In genomic region chr14:69716483-69717187, GRCh38 we compare ENCODE assay signal across 8 cellular contexts. TPM values are rescaled to one million over a fixed set of nuclear protein-coding genes. Genes with fewer than 3 reads are reported as not detected.
DNase-seq lines count a peak whose midpoint lies in the region; ATAC-seq and TF ChIP-seq lines count a peak whose summit lies in the region.

No MANE protein-coding gene starts in this region.

- no peaks in the 10 kb centered on the region for H4K20me1 ChIP-seq in hepatocyte (ENCODE audit: insufficient read depth, poor library complexity, severe bottlenecking)

- H3K4me2 ChIP-seq in hepatocyte, result no peak overlapping the region

- no peaks in the 10 kb centered on the region for H3K36me3 ChIP-seq in hepatocyte (replicated peaks; ENCODE audit: insufficient read depth, low read depth)
- H3K36me3 ChIP-seq in suprapubic skin, result peaks cover 2% of the 10 kb centered on the region

- H3K27ac Mint-ChIP-seq in activated naive CD4-positive, alpha-beta T cell treated with anti-CD3 and anti-CD28 coated beads, Interleukin-2, amount 50 U/mL, for 24 hours, result peak overlapping the region; percentile 1

- 78% methylated on average over 5 of the region's 5 CpGs for WGBS in hepatocyte (ENCODE audit: low lambda C conversion rate, missing lambda C conversion rate)
- WGBS in suprapubic skin, result 41% methylated on average over 5 of the region's 5 CpGs
- WGBS in lower leg skin, 2 donors, result 45 to 50% methylated on average over 5 of the region's 5 CpGs

- H3K9me3 Mint-ChIP-seq in activated naive CD4-positive, alpha-beta T cell treated with anti-CD3 and anti-CD28 coated beads, Interleukin-2, amount 50 U/mL, for 24 hours, result no peaks in the 10 kb centered on the region

- H3K79me2 ChIP-seq in hepatocyte, result no peaks in the 10 kb centered on the region

- H3K27ac ChIP-seq in hepatocyte (peak overlapping the region; percentile 52), suprapubic skin (peak overlapping the region; percentile 57)

- H3K27me3 Mint-ChIP-seq in activated naive CD4-positive, alpha-beta T cell treated with anti-CD3 and anti-CD28 coated beads, Interleukin-2, amount 50 U/mL, for 24 hours, result no peaks in the 10 kb centered on the region

- TF ChIP-seq POLR2A in suprapubic skin (IDR thresholded peaks at IDR 0.05) (no peak), lower leg skin (IDR thresholded peaks at IDR 0.05) (no peak)

- ATAC-seq in HG02981 (IDR thresholded peaks at IDR 0.05; ENCODE audit: unreplicated experiment), result no peak

- H3K9me3 ChIP-seq in hepatocyte (ENCODE audit: low read depth), result no peaks in the 10 kb centered on the region
- no peaks in the 10 kb centered on the region for H3K9me3 ChIP-seq in suprapubic skin

- intact Hi-C loops in lower leg skin (cut with DNase I; ENCODE audit: low total_unique reads), result no loop called here

- H3K36me3 Mint-ChIP-seq in activated naive CD4-positive, alpha-beta T cell treated with anti-CD3 and anti-CD28 coated beads, Interleukin-2, amount 50 U/mL, for 24 hours, result peaks cover 12% of the 10 kb centered on the region

- H3K4me3 Mint-ChIP-seq in activated naive CD4-positive, alpha-beta T cell treated with anti-CD3 and anti-CD28 coated beads, Interleukin-2, amount 50 U/mL, for 24 hours, result no peak overlapping the region

- peaks cover 43% of the 10 kb centered on the region for H3K4me1 Mint-ChIP-seq in activated naive CD4-positive, alpha-beta T cell treated with anti-CD3 and anti-CD28 coated beads, Interleukin-2, amount 50 U/mL, for 24 hours

- no peak overlapping the region for H3K4me3 ChIP-seq in hepatocyte
- no peak overlapping the region for H3K4me3 ChIP-seq in suprapubic skin
- H3K4me3 ChIP-seq in lower leg skin (ENCODE audit: low read depth, poor library complexity, severe bottlenecking), result no peak overlapping the region

- H3K9me2 ChIP-seq in hepatocyte (replicated peaks; ENCODE audit: insufficient read depth), result no peaks in the 10 kb centered on the region

- DNase-seq in stimulated activated CD4-positive, alpha-beta T cell treated with anti-CD3 and anti-CD28 coated beads, Interleukin-1b, Interleukin-23, amount 100 ng/mL, for 48 hours, result peak; percentile 71
- no peak for DNase-seq in stimulated activated CD4-positive, alpha-beta T cell treated with anti-CD3 and anti-CD28 coated beads, Interleukin-12 subunit alpha, Interleukin-12 subunit beta, amount 100 ng/mL, for 4 hours
- peak; percentile 55 for DNase-seq in hepatocyte (ENCODE audit: low spot score)
- no peak for DNase-seq in suprapubic skin (ENCODE audit: low spot score in 2 of 2)
- DNase-seq in globus pallidus (ENCODE audit: low spot score), result no peak
- no peak for DNase-seq in lower leg skin (ENCODE audit: low spot score in 2 of 2)

- H3K4me1 ChIP-seq in hepatocyte (ENCODE audit: insufficient read depth) (peaks cover 39% of the 10 kb centered on the region), suprapubic skin (peaks cover 65% of the 10 kb centered on the region)

- no peak overlapping the region for H2AFZ ChIP-seq in hepatocyte

- TF ChIP-seq CTCF in hepatocyte (IDR thresholded peaks at IDR 0.05; ENCODE audit: poor library complexity) (no peak), suprapubic skin (IDR thresholded peaks at IDR 0.05) (no peak), lower leg skin (IDR thresholded peaks at IDR 0.05) (no peak)

- no peak for TF ChIP-seq EP300 in suprapubic skin (IDR thresholded peaks at IDR 0.05)

- H3K27me3 ChIP-seq in hepatocyte (no peaks in the 10 kb centered on the region), suprapubic skin (no peaks in the 10 kb centered on the region)

RNA-seq across cellular contexts. Expression of gene SRSF5, which starts 50.3 kb away (rescaled TPM):
- total RNA-seq in hepatocyte (262 and 263 TPM in 2 replicates), suprapubic skin (1,000 to 10,000 TPM in 1 of 4 donors, 100 to 1,000 TPM in 3; 342 to 1,053 (median 453) TPM), lower leg skin (100 to 1,000 TPM; 297 to 612 (median 380) TPM)
- polyA plus RNA-seq in hepatocyte, result 386 and 447 TPM in 2 replicates

Comparison
In these comparisons a context has a peak if more than half of its experiments do, and no peak if none do; other contexts are left out.
1. DNase-seq: peak in stimulated activated CD4-positive, alpha-beta T cell treated with anti-CD3 and anti-CD28 coated beads, Interleukin-1b, Interleukin-23, amount 100 ng/mL, for 48 hours (single experiment) and hepatocyte (single experiment); none in stimulated activated CD4-positive, alpha-beta T cell treated with anti-CD3 and anti-CD28 coated beads, Interleukin-12 subunit alpha, Interleukin-12 subunit beta, amount 100 ng/mL, for 4 hours (single experiment), suprapubic skin (0 of 2), globus pallidus (single experiment) and lower leg skin (0 of 2).